In the genomic region with DNA sequence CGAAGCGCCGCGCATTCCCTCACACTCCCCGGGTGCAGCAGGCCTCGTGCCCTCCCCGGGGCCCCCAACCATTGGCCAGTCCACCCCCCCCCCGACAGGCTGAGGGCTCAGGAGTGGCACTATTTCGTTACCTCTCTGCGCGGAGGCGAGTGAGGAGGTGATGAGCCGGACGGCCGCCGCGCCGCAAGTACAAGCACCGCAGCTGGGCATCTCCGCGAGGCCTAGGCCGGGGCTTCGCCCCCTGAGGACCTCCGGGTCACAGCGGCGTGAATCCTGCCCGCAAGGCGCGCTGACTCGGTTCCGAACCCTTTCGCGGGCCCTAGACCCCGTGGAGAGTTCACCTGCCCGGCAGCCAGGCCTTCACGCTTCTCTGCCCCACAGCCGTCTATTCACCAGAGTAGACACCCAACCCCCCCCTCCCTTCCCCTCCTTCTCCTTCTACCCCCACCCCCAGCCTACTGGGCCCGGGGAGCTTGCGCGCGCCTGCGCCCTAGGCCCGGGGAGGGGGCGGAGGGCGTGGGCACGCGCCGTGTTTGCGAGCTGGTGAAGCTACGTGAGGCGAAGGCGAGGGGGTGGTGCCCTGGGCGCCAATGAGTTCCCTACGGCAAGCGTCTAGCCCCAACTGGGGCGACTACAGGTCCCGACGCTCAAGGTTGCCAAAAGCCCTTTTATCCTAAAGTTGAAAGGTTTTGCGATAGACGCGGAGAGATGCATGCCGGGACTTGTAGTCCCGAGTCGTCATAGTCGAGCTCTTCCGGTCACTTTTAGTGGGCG, we compare ENCODE assay signal across 8 cellular contexts. TPM values are rescaled to one million over a fixed set of nuclear protein-coding genes. Genes with fewer than 3 reads are reported as not detected.
DNase-seq lines count a peak whose midpoint lies in the region; FAIRE-seq and TF ChIP-seq lines count a peak whose summit lies in the region.

Gene CLPX (minus strand): TSS at position 399 of the 774 bp plus-strand sequence. CDS start 189 bp downstream, at position 210.

- FAIRE-seq in frontal cortex (lab: Jason Lieb, UNC), result no peak

- H3K4me1 ChIP-seq in neuron (ENCODE audit: insufficient read depth, low read length), result peaks cover 12% of the 10 kb centered on the region

- no peaks in the 10 kb centered on the region for H3K27me3 ChIP-seq in neuron (ENCODE audit: insufficient read depth, low read length)

- peaks cover 1% of the 10 kb centered on the region for H3K36me3 ChIP-seq in neuron (ENCODE audit: insufficient read depth, low read length)

- DNase-seq in GM03348 (ENCODE audit: low spot score) (peak; percentile 99), HFF-Myc (ENCODE audit: extremely low read depth, low read depth) (peak; percentile 75), NAMALWA (ENCODE audit: low spot score) (peak; percentile 94), SK-MEL-5 (ENCODE audit: low read depth, low spot score) (peak; percentile 95), frontal cortex (ENCODE audit: low spot score in 2 of 2) (peak; percentile 81 to 83), stromal cell of bone marrow (ENCODE audit: low read depth) (peak; percentile 81)
- DNase-seq in activated naive CD4-positive, alpha-beta T cell treated with Interleukin-2 at 50 U/mL for 16 hours, result peak; percentile 90

- H3K9me3 ChIP-seq in neuron (ENCODE audit: low read length), result no peaks in the 10 kb centered on the region

- in situ Hi-C loops in SK-MEL-5 (cut with HindIII; ENCODE audit: low pct_unique_long_range_greater_than_20kb, low sequenced_read_pairs), result no loop called here

- peak within 1 kb of the TSS; percentile 99 for H2AFZ ChIP-seq in neuron (ENCODE audit: low read depth, low read length)

- TF ChIP-seq CTCF in HFF-Myc (IDR thresholded peaks at IDR 0.05; ENCODE audit: low read depth, low read length, missing control alignments), result no peak

- H3K4me3 ChIP-seq in HFF-Myc (replicated peaks; ENCODE audit: low read depth, low read length), result peak within 1 kb of the TSS; percentile 94
- peak within 1 kb of the TSS; percentile 86 for H3K4me3 ChIP-seq in neuron (ENCODE audit: low read length)

RNA-seq across cellular contexts. Expression of gene CLPX, which starts in this region (rescaled TPM):
- total RNA-seq in SK-MEL-5 (2014; rRNA removed; shearing (Covaris generic)), result 44.6 and 46.2 TPM in 2 replicates
- polyA plus RNA-seq in SK-MEL-5 (2015; cell fraction: cytosol; rRNA removed), result 32.7 and 40.7 TPM in 2 replicates
- 22.7 and 28.5 TPM in 2 replicates for polyA plus RNA-seq in SK-MEL-5 (2015; cell fraction: nucleus; rRNA removed)
- total RNA-seq in frontal cortex, result 73.4 TPM

Comparison
In these comparisons a context has a peak if more than half of its experiments do, and no peak if none do; other contexts are left out.
1. Peak in every context shown above with its lines: DNase-seq and H3K4me3 ChIP-seq.